In genomic region chr17:8186446-8186786, GRCh38 we compare ENCODE assay signal across 8 cellular contexts. TPM values are rescaled to one million over a fixed set of nuclear protein-coding genes. Genes with fewer than 3 reads are reported as not detected.
A peak's percentile ranks its signal among the peaks of the same experiment; 100 is the strongest.
DNase-seq lines count a peak whose midpoint lies in the region; ATAC-seq, FAIRE-seq and TF ChIP-seq lines count a peak whose summit lies in the region.

No MANE protein-coding gene starts in this region.

- no peak for TF ChIP-seq RAD21 in Ishikawa (IDR thresholded peaks at IDR 0.05; ENCODE audit: low read depth)

- TF ChIP-seq CTCF in endothelial cell of umbilical vein (IDR thresholded peaks at IDR 0.05; ENCODE audit: extremely low read depth in 1 of 2, insufficient read depth in 1 of 2, low read depth in 1 of 2, low read length in 2 of 2) (no peak), parathyroid adenoma (IDR thresholded peaks at IDR 0.05) (no peak), endothelial cell (IDR thresholded peaks at IDR 0.05; ENCODE audit: unreplicated experiment) (no peak)

- no peaks in the 10 kb centered on the region for H3K36me3 ChIP-seq in CD8-positive, alpha-beta memory T cell (ENCODE audit: insufficient read depth, low read length)
- no peaks in the 10 kb centered on the region for H3K36me3 ChIP-seq in endothelial cell of umbilical vein (ENCODE audit: control insufficient read depth in 2 of 2, extremely low read depth in 1 of 2, insufficient read depth in 2 of 2, low read length in 2 of 2)
- no peaks in the 10 kb centered on the region for H3K36me3 ChIP-seq in parathyroid adenoma (ENCODE audit: control insufficient read depth, insufficient read depth, low read length)

- peaks cover 25% of the 10 kb centered on the region for H3K4me1 ChIP-seq in CD8-positive, alpha-beta memory T cell (ENCODE audit: insufficient read depth, low read length)
- H3K4me1 ChIP-seq in endothelial cell of umbilical vein (ENCODE audit: control insufficient read depth, extremely low read depth, insufficient read depth, low read length) (peaks cover 21% of the 10 kb centered on the region), parathyroid adenoma (peaks cover 19% of the 10 kb centered on the region)

- H3K9me1 ChIP-seq in endothelial cell of umbilical vein (replicated peaks; ENCODE audit: control insufficient read depth, extremely low read depth, insufficient read depth, low read length), result no peaks in the 10 kb centered on the region

- H3K36me3 Mint-ChIP-seq in CD8-positive, alpha-beta memory T cell, result peaks cover 0 to 9% (median 0%) of the 10 kb centered on the region in 3 donors
- H3K36me3 Mint-ChIP-seq in activated T-helper 17 cell treated with anti-CD3 and anti-CD28 coated beads, Interleukin-2, amount 50 U/mL, for 72 hours (ENCODE audit: low read depth), result no peaks in the 10 kb centered on the region
- peaks cover 4% of the 10 kb centered on the region for H3K36me3 Mint-ChIP-seq in endothelial cell (ENCODE audit: low read depth, unreplicated experiment)

- H2AFZ ChIP-seq in endothelial cell of umbilical vein (ENCODE audit: low read depth, low read length), result peak overlapping the region; percentile 80
- peak overlapping the region; percentile 92 for H2AFZ ChIP-seq in parathyroid adenoma

- H3K9me3 ChIP-seq in CD8-positive, alpha-beta memory T cell (ENCODE audit: low read length), result no peaks in the 10 kb centered on the region
- H3K9me3 ChIP-seq in endothelial cell of umbilical vein (replicated peaks; ENCODE audit: control insufficient read depth, insufficient read depth, low read length) (no peaks in the 10 kb centered on the region), parathyroid adenoma (ENCODE audit: control insufficient read depth, low read length) (no peaks in the 10 kb centered on the region)

- DNase-seq in CD8-positive, alpha-beta memory T cell, result no peak
- DNase-seq in endothelial cell of umbilical vein (ENCODE audit: low read depth, low spot score), result no peak
- DNase-seq in activated CD8-positive, alpha-beta memory T cell treated with anti-CD3 and anti-CD28 coated beads, Interleukin-2, amount 50 U/mL, for 48 hours, result no peak
- DNase-seq in endothelial cell (ENCODE audit: low spot score), result no peak

- H3K79me2 ChIP-seq in endothelial cell of umbilical vein (ENCODE audit: control insufficient read depth, insufficient read depth, low read length) (peaks cover 8% of the 10 kb centered on the region), parathyroid adenoma (no peaks in the 10 kb centered on the region)

- peak overlapping the region; percentile 92 for H3K4me3 ChIP-seq in CD8-positive, alpha-beta memory T cell (ENCODE audit: low read length)
- H3K4me3 ChIP-seq in endothelial cell of umbilical vein (replicated peaks in 1 of 3; ENCODE audit: insufficient read depth in 1 of 3, low read depth in 1 of 3, low read length in 3 of 3) (peak overlapping the region; percentile 55 to 83 (median 71)), parathyroid adenoma (ENCODE audit: low read depth, low read length) (peak overlapping the region; percentile 83)

- no peak for ATAC-seq in GM21367 (IDR thresholded peaks at IDR 0.05; ENCODE audit: unreplicated experiment)
- ATAC-seq in activated T-helper 17 cell treated with anti-CD3 and anti-CD28 coated beads, Interleukin-2, amount 50 U/mL, for 72 hours (replicated peaks), result no peak

- CTCF ChIA-PET in CD8-positive, alpha-beta memory T cell (lab: Charles Lee), result interaction anchor here (0.7 to 5.5 kb wide), 16 partner anchors 10 to 109 kb away, joined by 3 to 63 read pairs (median 4); partner anchors contain the start of genes ALOXE3, CTC1, HES7 and SLC25A35
- CTCF ChIA-PET in endothelial cell of umbilical vein (lab: Charles Lee), result interaction anchor here (1.0 to 4.3 kb wide), 2 partner anchors 10 to 35 kb away, joined by 3 to 34 read pairs; partner anchors contain the start of gene TMEM107

- TF ChIP-seq POLR2A in endothelial cell of umbilical vein (IDR thresholded peaks at IDR 0.05; ENCODE audit: low read depth, low read length), result no peak

- H3K4me1 Mint-ChIP-seq in CD8-positive, alpha-beta memory T cell, result peaks cover 17 to 24% (median 18%) of the 10 kb centered on the region in 3 donors
- peaks cover 5% of the 10 kb centered on the region for H3K4me1 Mint-ChIP-seq in activated T-helper 17 cell treated with anti-CD3 and anti-CD28 coated beads, Interleukin-2, amount 50 U/mL, for 72 hours
- peaks cover 20% of the 10 kb centered on the region for H3K4me1 Mint-ChIP-seq in endothelial cell (ENCODE audit: unreplicated experiment)

- no peaks in the 10 kb centered on the region for H4K20me1 ChIP-seq in endothelial cell of umbilical vein (replicated peaks; ENCODE audit: control insufficient read depth, extremely low read depth, insufficient read depth, low read length)

- no peak overlapping the region for H3K4me3 Mint-ChIP-seq in CD8-positive, alpha-beta memory T cell
- H3K4me3 Mint-ChIP-seq in activated T-helper 17 cell treated with anti-CD3 and anti-CD28 coated beads, Interleukin-2, amount 50 U/mL, for 72 hours, result no peak overlapping the region
- H3K4me3 Mint-ChIP-seq in endothelial cell (ENCODE audit: unreplicated experiment), result no peak overlapping the region

- no peak overlapping the region for H3K27ac Mint-ChIP-seq in CD8-positive, alpha-beta memory T cell
- H3K27ac Mint-ChIP-seq in activated T-helper 17 cell treated with anti-CD3 and anti-CD28 coated beads, Interleukin-2, amount 50 U/mL, for 72 hours, result no peak overlapping the region
- H3K27ac Mint-ChIP-seq in endothelial cell (ENCODE audit: unreplicated experiment), result no peak overlapping the region

- BruUV-seq in endothelial cell of umbilical vein (replicated peaks; lab: Mats Ljungman, UMichigan), result no TSS peak

- dilution Hi-C loops in endothelial cell of umbilical vein (cut with MboI; ENCODE audit: extremely low pct_ligation_motif_present, low sequenced_read_pairs), result no loop called here

- peaks cover 0 to 6% of the 10 kb centered on the region in 2 donors for H3K27me3 Mint-ChIP-seq in CD8-positive, alpha-beta memory T cell
- H3K27me3 Mint-ChIP-seq in activated T-helper 17 cell treated with anti-CD3 and anti-CD28 coated beads, Interleukin-2, amount 50 U/mL, for 72 hours, result no peaks in the 10 kb centered on the region
- peaks cover 4% of the 10 kb centered on the region for H3K27me3 Mint-ChIP-seq in endothelial cell (ENCODE audit: unreplicated experiment)

- H3K27me3 ChIP-seq in CD8-positive, alpha-beta memory T cell (ENCODE audit: insufficient read depth, low read length, poor library complexity, severe bottlenecking), result no peaks in the 10 kb centered on the region
- H3K27me3 ChIP-seq in endothelial cell of umbilical vein (ENCODE audit: control insufficient read depth in 2 of 2, insufficient read depth in 2 of 2, low read length in 2 of 2), result no peaks in the 10 kb centered on the region
- no peaks in the 10 kb centered on the region for H3K27me3 ChIP-seq in parathyroid adenoma (ENCODE audit: control insufficient read depth, insufficient read depth, low read length)

- no peak for TF ChIP-seq EP300 in Ishikawa (IDR thresholded peaks at IDR 0.05; ENCODE audit: borderline replicate concordance)

- intact Hi-C loops in endothelial cell of umbilical vein (cut with micrococcal nuclease), result loop anchor here (1.0 to 2.0 kb wide), 5 partner anchors 13 to 114 kb away; partner anchors contain the start of gene CTC1

- H3K27ac ChIP-seq in CD8-positive, alpha-beta memory T cell (ENCODE audit: low read depth, low read length), result peak overlapping the region; percentile 81
- peak overlapping the region; percentile 26 for H3K27ac ChIP-seq in endothelial cell of umbilical vein (ENCODE audit: insufficient read depth, low read depth, low read length)
- peak overlapping the region; percentile 97 for H3K27ac ChIP-seq in parathyroid adenoma

- peak overlapping the region; percentile 42 for H3K4me2 ChIP-seq in endothelial cell of umbilical vein (ENCODE audit: insufficient read depth, low read length)
- peak overlapping the region; percentile 78 for H3K4me2 ChIP-seq in parathyroid adenoma (ENCODE audit: low read length)

- no peak for FAIRE-seq in endothelial cell of umbilical vein (lab: Jason Lieb, UNC)

- no peaks in the 10 kb centered on the region for H3K9me3 Mint-ChIP-seq in CD8-positive, alpha-beta memory T cell
- H3K9me3 Mint-ChIP-seq in activated T-helper 17 cell treated with anti-CD3 and anti-CD28 coated beads, Interleukin-2, amount 50 U/mL, for 72 hours, result no peaks in the 10 kb centered on the region
- no peaks in the 10 kb centered on the region for H3K9me3 Mint-ChIP-seq in endothelial cell (ENCODE audit: unreplicated experiment)

- POLR2A ChIA-PET in CD8-positive, alpha-beta memory T cell (lab: Charles Lee), result interaction anchor here (1.2 to 7.6 kb wide), 13 partner anchors 10 to 109 kb away, joined by 3 to 120 read pairs (median 9); partner anchors contain the start of genes AURKB, CTC1, PER1 and SLC25A35
- POLR2A ChIA-PET in endothelial cell of umbilical vein (lab: Charles Lee), result interaction anchor here (1.2 kb wide), 1 partner anchor 13 kb away, joined by 9 read pairs; no protein-coding TSS in a partner anchor

- peak overlapping the region; percentile 49 for H3K9ac ChIP-seq in endothelial cell of umbilical vein (replicated peaks; ENCODE audit: extremely low read depth, insufficient read depth, low read length)
- no peak overlapping the region for H3K9ac ChIP-seq in parathyroid adenoma

RNA-seq across cellular contexts. Expression of gene BORCS6, which starts 3.6 kb away (rescaled TPM):
- total RNA-seq in CD8-positive, alpha-beta memory T cell, result 1 to 10 TPM; 8.1 to 8.8 TPM
- polyA plus RNA-seq in CD8-positive, alpha-beta memory T cell, result 30.0 TPM
- total RNA-seq in endothelial cell of umbilical vein (8.3 and 9.0 TPM in 2 replicates), endothelial cell (ENCODE audit: unreplicated experiment) (9.7 TPM)
- polyA plus RNA-seq in endothelial cell of umbilical vein, result 8.0 and 9.7 TPM in 2 replicates
- polyA plus RNA-seq in endothelial cell of umbilical vein (2011; cell fraction: cytosol; rRNA removed), result 4.8 and 6.6 TPM in 2 replicates
- polyA plus RNA-seq in endothelial cell of umbilical vein (2011; cell fraction: nucleus; rRNA removed), result 2.5 and 2.8 TPM in 2 replicates
- 3.7 and 4.4 TPM in 2 replicates for polyA plus RNA-seq in endothelial cell of umbilical vein (2012)
- polyA minus RNA-seq in endothelial cell of umbilical vein, result 3.1 and 4.6 TPM in 2 replicates
- polyA minus RNA-seq in endothelial cell of umbilical vein (2011; cell fraction: cytosol; rRNA and poly(A)+ RNA removed), result 8.5 TPM
- 1.0 and 2.1 TPM in 2 replicates for polyA minus RNA-seq in endothelial cell of umbilical vein (2011; cell fraction: nucleus; rRNA and poly(A)+ RNA removed)
- total RNA-seq in activated T-helper 17 cell treated with anti-CD3 and anti-CD28 coated beads, Interleukin-2, amount 50 U/mL, for 72 hours, result 1 to 10 TPM; 4.7 to 7.0 TPM

RNA-seq across cellular contexts. Expression of gene TMEM107, which starts 10.2 kb away (rescaled TPM):
- 10 to 100 TPM; 21.3 to 22.4 TPM for total RNA-seq in CD8-positive, alpha-beta memory T cell
- polyA plus RNA-seq in CD8-positive, alpha-beta memory T cell, result 50.7 TPM
- total RNA-seq in endothelial cell of umbilical vein (20.0 and 20.4 TPM in 2 replicates), endothelial cell (ENCODE audit: unreplicated experiment) (14.6 TPM)
- polyA plus RNA-seq in endothelial cell of umbilical vein, result 31.6 and 36.9 TPM in 2 replicates
- 19.7 and 20.9 TPM in 2 replicates for polyA plus RNA-seq in endothelial cell of umbilical vein (2011; cell fraction: cytosol; rRNA removed)
- 13.5 and 14.4 TPM in 2 replicates for polyA plus RNA-seq in endothelial cell of umbilical vein (2011; cell fraction: nucleus; rRNA removed)
- polyA plus RNA-seq in endothelial cell of umbilical vein (2012), result 15.9 and 18.3 TPM in 2 replicates
- 80.7 and 114 TPM in 2 replicates for polyA minus RNA-seq in endothelial cell of umbilical vein
- 29.3 TPM for polyA minus RNA-seq in endothelial cell of umbilical vein (2011; cell fraction: cytosol; rRNA and poly(A)+ RNA removed)
- 65.0 and 76.3 TPM in 2 replicates for polyA minus RNA-seq in endothelial cell of umbilical vein (2011; cell fraction: nucleus; rRNA and poly(A)+ RNA removed)
- total RNA-seq in activated T-helper 17 cell treated with anti-CD3 and anti-CD28 coated beads, Interleukin-2, amount 50 U/mL, for 72 hours, result 10 to 100 TPM; 43.3 to 45.3 TPM

RNA-seq across cellular contexts. Expression of gene VAMP2, which starts 23.7 kb away (rescaled TPM):
- 10 to 100 TPM; 38.3 to 41.0 TPM for total RNA-seq in CD8-positive, alpha-beta memory T cell
- polyA plus RNA-seq in CD8-positive, alpha-beta memory T cell, result 98.3 TPM
- total RNA-seq in endothelial cell of umbilical vein, result 31.7 and 35.9 TPM in 2 replicates
- polyA plus RNA-seq in endothelial cell of umbilical vein, result 28.7 and 38.0 TPM in 2 replicates
- 28.5 and 29.9 TPM in 2 replicates for polyA plus RNA-seq in endothelial cell of umbilical vein (2011; cell fraction: cytosol; rRNA removed)
- polyA plus RNA-seq in endothelial cell of umbilical vein (2011; cell fraction: nucleus; rRNA removed), result 40.8 and 49.0 TPM in 2 replicates
- polyA plus RNA-seq in endothelial cell of umbilical vein (2012), result 26.6 and 29.8 TPM in 2 replicates
- 14.1 and 18.6 TPM in 2 replicates for polyA minus RNA-seq in endothelial cell of umbilical vein
- polyA minus RNA-seq in endothelial cell of umbilical vein (2011; cell fraction: cytosol; rRNA and poly(A)+ RNA removed), result 4.8 TPM
- 12.2 and 14.6 TPM in 2 replicates for polyA minus RNA-seq in endothelial cell of umbilical vein (2011; cell fraction: nucleus; rRNA and poly(A)+ RNA removed)
- total RNA-seq in activated T-helper 17 cell treated with anti-CD3 and anti-CD28 coated beads, Interleukin-2, amount 50 U/mL, for 72 hours, result 10 to 100 TPM; 41.7 to 66.2 TPM
- total RNA-seq in endothelial cell (ENCODE audit: unreplicated experiment), result 19.8 TPM

RNA-seq across cellular contexts. Expression of gene AURKB, which starts 24.0 kb away (rescaled TPM):
- 10 to 100 TPM; 88.1 to 94.4 TPM for total RNA-seq in CD8-positive, alpha-beta memory T cell
- 0.63 TPM for polyA plus RNA-seq in CD8-positive, alpha-beta memory T cell
- total RNA-seq in endothelial cell of umbilical vein (104 and 107 TPM in 2 replicates), endothelial cell (ENCODE audit: unreplicated experiment) (21.4 TPM)
- 67.8 and 69.2 TPM in 2 replicates for polyA plus RNA-seq in endothelial cell of umbilical vein
- polyA plus RNA-seq in endothelial cell of umbilical vein (2011; cell fraction: cytosol; rRNA removed), result 49.1 and 58.3 TPM in 2 replicates
- polyA plus RNA-seq in endothelial cell of umbilical vein (2011; cell fraction: nucleus; rRNA removed), result 205 and 232 TPM in 2 replicates
- polyA plus RNA-seq in endothelial cell of umbilical vein (2012), result 40.6 and 74.7 TPM in 2 replicates
- 39.4 and 45.9 TPM in 2 replicates for polyA minus RNA-seq in endothelial cell of umbilical vein
- polyA minus RNA-seq in endothelial cell of umbilical vein (2011; cell fraction: cytosol; rRNA and poly(A)+ RNA removed), result 30.4 TPM
- polyA minus RNA-seq in endothelial cell of umbilical vein (2011; cell fraction: nucleus; rRNA and poly(A)+ RNA removed), result 59.3 and 75.2 TPM in 2 replicates
- total RNA-seq in activated T-helper 17 cell treated with anti-CD3 and anti-CD28 coated beads, Interleukin-2, amount 50 U/mL, for 72 hours, result 100 to 1,000 TPM; 158 to 161 TPM

RNA-seq across cellular contexts. Expression of gene PER1, which starts 34.2 kb away (rescaled TPM):
- 10 to 100 TPM; 26.5 to 35.8 TPM for total RNA-seq in CD8-positive, alpha-beta memory T cell
- 12.1 TPM for polyA plus RNA-seq in CD8-positive, alpha-beta memory T cell
- total RNA-seq in endothelial cell of umbilical vein (32.1 and 36.5 TPM in 2 replicates), endothelial cell (ENCODE audit: unreplicated experiment) (30.0 TPM)
- polyA plus RNA-seq in endothelial cell of umbilical vein, result 12.1 and 13.6 TPM in 2 replicates
- polyA plus RNA-seq in endothelial cell of umbilical vein (2011; cell fraction: cytosol; rRNA removed), result 4.5 and 8.9 TPM in 2 replicates
- 62.6 and 82.7 TPM in 2 replicates for polyA plus RNA-seq in endothelial cell of umbilical vein (2011; cell fraction: nucleus; rRNA removed)
- polyA plus RNA-seq in endothelial cell of umbilical vein (2012), result 11.4 and 13.3 TPM in 2 replicates
- polyA minus RNA-seq in endothelial cell of umbilical vein, result 22.8 and 40.7 TPM in 2 replicates
- 12.3 TPM for polyA minus RNA-seq in endothelial cell of umbilical vein (2011; cell fraction: cytosol; rRNA and poly(A)+ RNA removed)
- polyA minus RNA-seq in endothelial cell of umbilical vein (2011; cell fraction: nucleus; rRNA and poly(A)+ RNA removed), result 49.0 and 77.9 TPM in 2 replicates
- 100 to 1,000 TPM in 1 of 2 donors, 10 to 100 TPM in 1; 52.0 to 269 TPM for total RNA-seq in activated T-helper 17 cell treated with anti-CD3 and anti-CD28 coated beads, Interleukin-2, amount 50 U/mL, for 72 hours

Comparison
In these comparisons a context has a peak if more than half of its experiments do, and no peak if none do; other contexts are left out.
1. H3K27ac ChIP-seq: peak in every context shown above with its lines; median percentile 97 in parathyroid adenoma; 81 in CD8-positive, alpha-beta memory T cell; 26 in endothelial cell of umbilical vein.